In genomic region chr17:36089888-36090836, GRCh38 we compare ENCODE assay signal across 8 cellular contexts. TPM values are rescaled to one million over a fixed set of nuclear protein-coding genes. Genes with fewer than 3 reads are reported as not detected.
DNase-seq lines count a peak whose midpoint lies in the region; ATAC-seq and TF ChIP-seq lines count a peak whose summit lies in the region.

CCL3 (minus strand) TSS chr17:36090143; CDS start chr17:36090058, 85 bp downstream.

- H2AK5ac ChIP-seq in trophoblast cell (ENCODE audit: low read length), result no peak within 1 kb of the TSS

- no peak within 1 kb of the TSS for H3K9ac ChIP-seq in trophoblast cell (ENCODE audit: low read length)

- H3K4me2 ChIP-seq in DOHH2 (ENCODE audit: low read length) (peak within 1 kb of the TSS; percentile 68), trophoblast cell (ENCODE audit: low read length) (no peak within 1 kb of the TSS)

- TF ChIP-seq CTCF in DOHH2 (IDR thresholded peaks at IDR 0.05; ENCODE audit: low read depth, low read length, poor library complexity, severe bottlenecking), result no peak

- H3K4me1 ChIP-seq in DOHH2 (ENCODE audit: control insufficient read depth, low read length) (peaks cover 36% of the 10 kb centered on the region), trophoblast cell (ENCODE audit: control insufficient read depth in 1 of 2, insufficient read depth in 2 of 2, low read length in 2 of 2) (no peaks in the 10 kb centered on the region)

- ATAC-seq in GM19372 (IDR thresholded peaks at IDR 0.05; ENCODE audit: low read depth, unreplicated experiment) (peak; percentile 56), HG03175 (IDR thresholded peaks at IDR 0.05; ENCODE audit: unreplicated experiment) (peak; percentile 80)

- DNase-seq in activated CD8-positive, alpha-beta memory T cell treated with anti-CD3 and anti-CD28 coated beads for 24 hours, result peak; percentile 85
- peak; percentile 32 to 46 for DNase-seq in trophoblast cell
- DNase-seq in activated effector memory CD4-positive, alpha-beta T cell treated with anti-CD3 and anti-CD28 coated beads, Interleukin-2, amount 50 U/mL, for 16 hours, result no peak
- DNase-seq in occipital lobe (lab: John Stamatoyannopoulos, UW), result no peak
- no peak for DNase-seq in glomerular visceral epithelial cell (ENCODE audit: extremely low spot score)

- H3K9me2 ChIP-seq in DOHH2 (replicated peaks; ENCODE audit: control insufficient read depth, low read length), result no peaks in the 10 kb centered on the region

- H3K27ac ChIP-seq in DOHH2 (ENCODE audit: low read depth, low read length) (peak within 1 kb of the TSS; percentile 33; the same call in 1 of the 2 replicates), trophoblast cell (ENCODE audit: low read depth, low read length) (no peak within 1 kb of the TSS)

- H3K27me3 ChIP-seq in DOHH2 (ENCODE audit: control insufficient read depth, low read length) (peaks cover 37% of the 10 kb centered on the region), trophoblast cell (ENCODE audit: insufficient read depth, low read length) (no peaks in the 10 kb centered on the region)

- H3K4me3 ChIP-seq in DOHH2 (ENCODE audit: low read length), result peak within 1 kb of the TSS; percentile 51
- no peak within 1 kb of the TSS for H3K4me3 ChIP-seq in trophoblast cell (ENCODE audit: low read depth, low read length)

- H4K12ac ChIP-seq in trophoblast cell (ENCODE audit: low read depth, low read length), result no peak within 1 kb of the TSS

- H3K79me2 ChIP-seq in DOHH2 (ENCODE audit: control insufficient read depth, low read length), result no peaks in the 10 kb centered on the region
- no peaks in the 10 kb centered on the region for H3K79me2 ChIP-seq in trophoblast cell (ENCODE audit: control insufficient read depth, insufficient read depth, low read length, poor library complexity)

- H2BK120ac ChIP-seq in trophoblast cell (ENCODE audit: insufficient read depth, low read length, poor library complexity), result no peak within 1 kb of the TSS

- H2BK12ac ChIP-seq in trophoblast cell (ENCODE audit: low read length), result no peak within 1 kb of the TSS

- no peak within 1 kb of the TSS for H2AFZ ChIP-seq in trophoblast cell (ENCODE audit: insufficient read depth, low read length, poor library complexity)

- no peak within 1 kb of the TSS for H4K8ac ChIP-seq in trophoblast cell (ENCODE audit: low read depth, low read length)

- no peak within 1 kb of the TSS for H4K91ac ChIP-seq in trophoblast cell (ENCODE audit: low read depth, low read length)

- H3K9me3 ChIP-seq in DOHH2 (ENCODE audit: control insufficient read depth, insufficient read depth, low read length) (no peaks in the 10 kb centered on the region), trophoblast cell (ENCODE audit: insufficient read depth, low read depth, low read length) (no peaks in the 10 kb centered on the region)

- no peaks in the 10 kb centered on the region for H3K79me1 ChIP-seq in trophoblast cell (ENCODE audit: low read length)

- peaks cover 7% of the 10 kb centered on the region; the same call in 1 of the 2 replicates for H3F3A ChIP-seq in DOHH2 (ENCODE audit: control insufficient read depth, insufficient read depth)

- H3K23ac ChIP-seq in trophoblast cell (ENCODE audit: low read length), result no peak within 1 kb of the TSS

- peaks cover 3% of the 10 kb centered on the region; the same call in 1 of the 2 replicates for H4K20me1 ChIP-seq in DOHH2 (ENCODE audit: control insufficient read depth, insufficient read depth, low read depth, low read length)

- H2BK5ac ChIP-seq in trophoblast cell (ENCODE audit: low read depth, low read length, poor library complexity), result no peak within 1 kb of the TSS

- no peak within 1 kb of the TSS for H3K14ac ChIP-seq in trophoblast cell (ENCODE audit: low read length)

- no CpG with 5 or more reads among the region's 9 CpGs for WGBS in trophoblast cell (ENCODE audit: extremely low coverage, insufficient coverage, insufficient read length)

- H3K36me3 ChIP-seq in DOHH2 (ENCODE audit: control insufficient read depth, low read length) (no peaks in the 10 kb centered on the region), trophoblast cell (ENCODE audit: control insufficient read depth in 1 of 2, insufficient read depth in 2 of 2, low read length in 2 of 2) (no peaks in the 10 kb centered on the region)

- H3K4ac ChIP-seq in trophoblast cell (ENCODE audit: low read depth, low read length), result no peak within 1 kb of the TSS

- H3K18ac ChIP-seq in trophoblast cell (ENCODE audit: low read length), result no peak within 1 kb of the TSS

RNA-seq across cellular contexts. Expression of gene CCL3, which starts in this region (rescaled TPM):
- polyA plus RNA-seq in trophoblast cell (2013), result not detected in 2 replicates
- total RNA-seq in occipital lobe, result 7.2 TPM

Comparison
In these comparisons a context has a peak if more than half of its experiments do, and no peak if none do; other contexts are left out.
1. DNase-seq: peak in activated CD8-positive, alpha-beta memory T cell treated with anti-CD3 and anti-CD28 coated beads for 24 hours (single experiment) and trophoblast cell (2 of 2); none in activated effector memory CD4-positive, alpha-beta T cell treated with anti-CD3 and anti-CD28 coated beads, Interleukin-2, amount 50 U/mL, for 16 hours (single experiment), occipital lobe (single experiment) and glomerular visceral epithelial cell (single experiment).